In genomic region chr19:36054119-36054732, GRCh38 we compare ENCODE assay signal across 1 cellular context.
A peak's percentile ranks its signal among the peaks of the same experiment; 100 is the strongest.
TF ChIP-seq lines count a peak whose summit lies in the region.

A gene with protein sequence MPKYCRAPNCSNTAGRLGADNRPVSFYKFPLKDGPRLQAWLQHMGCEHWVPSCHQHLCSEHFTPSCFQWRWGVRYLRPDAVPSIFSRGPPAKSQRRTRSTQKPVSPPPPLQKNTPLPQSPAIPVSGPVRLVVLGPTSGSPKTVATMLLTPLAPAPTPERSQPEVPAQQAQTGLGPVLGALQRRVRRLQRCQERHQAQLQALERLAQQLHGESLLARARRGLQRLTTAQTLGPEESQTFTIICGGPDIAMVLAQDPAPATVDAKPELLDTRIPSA (minus strand): TSS chr19:36054285. CDS start chr19:36054217, 68 bp downstream.

TF ChIP-seq in HEK293, 187 proteins besides CTCF, POLR2A, EP300 and RAD21 (continued from another document and continues in another):
- TF ChIP-seq, protein P1, sequence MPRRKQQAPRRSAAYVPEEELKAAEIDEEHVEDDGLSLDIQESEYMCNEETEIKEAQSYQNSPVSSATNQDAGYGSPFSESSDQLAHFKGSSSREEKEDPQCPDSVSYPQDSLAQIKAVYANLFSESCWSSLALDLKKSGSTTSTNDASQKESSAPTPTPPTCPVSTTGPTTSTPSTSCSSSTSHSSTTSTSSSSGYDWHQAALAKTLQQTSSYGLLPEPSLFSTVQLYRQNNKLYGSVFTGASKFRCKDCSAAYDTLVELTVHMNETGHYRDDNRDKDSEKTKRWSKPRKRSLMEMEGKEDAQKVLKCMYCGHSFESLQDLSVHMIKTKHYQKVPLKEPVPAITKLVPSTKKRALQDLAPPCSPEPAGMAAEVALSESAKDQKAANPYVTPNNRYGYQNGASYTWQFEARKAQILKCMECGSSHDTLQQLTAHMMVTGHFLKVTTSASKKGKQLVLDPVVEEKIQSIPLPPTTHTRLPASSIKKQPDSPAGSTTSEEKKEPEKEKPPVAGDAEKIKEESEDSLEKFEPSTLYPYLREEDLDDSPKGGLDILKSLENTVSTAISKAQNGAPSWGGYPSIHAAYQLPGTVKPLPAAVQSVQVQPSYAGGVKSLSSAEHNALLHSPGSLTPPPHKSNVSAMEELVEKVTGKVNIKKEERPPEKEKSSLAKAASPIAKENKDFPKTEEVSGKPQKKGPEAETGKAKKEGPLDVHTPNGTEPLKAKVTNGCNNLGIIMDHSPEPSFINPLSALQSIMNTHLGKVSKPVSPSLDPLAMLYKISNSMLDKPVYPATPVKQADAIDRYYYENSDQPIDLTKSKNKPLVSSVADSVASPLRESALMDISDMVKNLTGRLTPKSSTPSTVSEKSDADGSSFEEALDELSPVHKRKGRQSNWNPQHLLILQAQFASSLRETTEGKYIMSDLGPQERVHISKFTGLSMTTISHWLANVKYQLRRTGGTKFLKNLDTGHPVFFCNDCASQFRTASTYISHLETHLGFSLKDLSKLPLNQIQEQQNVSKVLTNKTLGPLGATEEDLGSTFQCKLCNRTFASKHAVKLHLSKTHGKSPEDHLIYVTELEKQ (tag by site-specific recombination; IDR thresholded peaks at IDR 0.05; ENCODE audit: borderline replicate concordance): peak; percentile 74; the same call in 1 of the 2 replicates
- TF ChIP-seq ZNF843 (tag by site-specific recombination; IDR thresholded peaks at IDR 0.05) (peak; percentile 87), IKZF3 (tag by site-specific recombination; IDR thresholded peaks at IDR 0.05) (no peak), MEIS1 (CRISPR knock-in tag; IDR thresholded peaks at IDR 0.05; ENCODE audit: borderline replicate concordance) (no peak), ZNF610 (tag by site-specific recombination; IDR thresholded peaks at IDR 0.05; ENCODE audit: borderline replicate concordance) (peak; percentile 97), ATF2 (tag by site-specific recombination; IDR thresholded peaks at IDR 0.05; ENCODE audit: low read depth) (peak; percentile 81), ZNF660 (tag by site-specific recombination; IDR thresholded peaks at IDR 0.05) (peak; percentile 54), ZNF791 (tag by site-specific recombination; IDR thresholded peaks at IDR 0.05) (no peak), OVOL3 (tag by site-specific recombination; IDR thresholded peaks at IDR 0.05) (peak; percentile 79), ZNF785 (tag by site-specific recombination; IDR thresholded peaks at IDR 0.05) (peak; percentile 79; the same call in 1 of the 2 replicates), ZNF677 (tag by site-specific recombination; IDR thresholded peaks at IDR 0.05) (no peak), HOXC10 (CRISPR knock-in tag; IDR thresholded peaks at IDR 0.05) (0 out of 2 replicates have a peak, but pooled peaks have one; percentile 22), ZSCAN18 (tag by site-specific recombination; IDR thresholded peaks at IDR 0.05) (no peak; the same call in 1 of the 2 replicates), GLIS2 (tag by site-specific recombination; IDR thresholded peaks at IDR 0.05) (peak; percentile 73), ZNF140 (tag by site-specific recombination; IDR thresholded peaks at IDR 0.05) (no peak), SP7 (tag by site-specific recombination; IDR thresholded peaks at IDR 0.05) (peak; percentile 95), HIC1 (tag by site-specific recombination; IDR thresholded peaks at IDR 0.05) (peak; percentile 100), BCL6B (tag by site-specific recombination; IDR thresholded peaks at IDR 0.05) (no peak), KLF9 (tag by site-specific recombination; IDR thresholded peaks at IDR 0.05; ENCODE audit: low read depth) (peak; percentile 98), ZBTB44 (tag by site-specific recombination; IDR thresholded peaks at IDR 0.05) (no peak; the same call in 1 of the 2 replicates), ZFP69B (tag by site-specific recombination; IDR thresholded peaks at IDR 0.05) (peak; percentile 86), ZNF184 (tag by site-specific recombination; IDR thresholded peaks at IDR 0.05) (no peak; the same call in 1 of the 2 replicates), ZNF776 (tag by site-specific recombination; IDR thresholded peaks at IDR 0.05; ENCODE audit: borderline replicate concordance) (no peak), OSR2 (tag by site-specific recombination; IDR thresholded peaks at IDR 0.05) (no peak), KLF16 (tag by site-specific recombination; IDR thresholded peaks at IDR 0.05) (peak; percentile 99), ZNF561 (tag by site-specific recombination; IDR thresholded peaks at IDR 0.05; ENCODE audit: borderline replicate concordance) (peak; percentile 95), ZNF266 (tag by site-specific recombination; IDR thresholded peaks at IDR 0.05; ENCODE audit: low read depth) (no peak), ZXDB (tag by site-specific recombination; IDR thresholded peaks at IDR 0.05) (peak; percentile 98)
- TF ChIP-seq, protein P2, sequence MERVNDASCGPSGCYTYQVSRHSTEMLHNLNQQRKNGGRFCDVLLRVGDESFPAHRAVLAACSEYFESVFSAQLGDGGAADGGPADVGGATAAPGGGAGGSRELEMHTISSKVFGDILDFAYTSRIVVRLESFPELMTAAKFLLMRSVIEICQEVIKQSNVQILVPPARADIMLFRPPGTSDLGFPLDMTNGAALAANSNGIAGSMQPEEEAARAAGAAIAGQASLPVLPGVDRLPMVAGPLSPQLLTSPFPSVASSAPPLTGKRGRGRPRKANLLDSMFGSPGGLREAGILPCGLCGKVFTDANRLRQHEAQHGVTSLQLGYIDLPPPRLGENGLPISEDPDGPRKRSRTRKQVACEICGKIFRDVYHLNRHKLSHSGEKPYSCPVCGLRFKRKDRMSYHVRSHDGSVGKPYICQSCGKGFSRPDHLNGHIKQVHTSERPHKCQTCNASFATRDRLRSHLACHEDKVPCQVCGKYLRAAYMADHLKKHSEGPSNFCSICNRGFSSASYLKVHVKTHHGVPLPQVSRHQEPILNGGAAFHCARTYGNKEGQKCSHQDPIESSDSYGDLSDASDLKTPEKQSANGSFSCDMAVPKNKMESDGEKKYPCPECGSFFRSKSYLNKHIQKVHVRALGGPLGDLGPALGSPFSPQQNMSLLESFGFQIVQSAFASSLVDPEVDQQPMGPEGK (tag by site-specific recombination; IDR thresholded peaks at IDR 0.05): peak; percentile 99
- TF ChIP-seq, protein P3, sequence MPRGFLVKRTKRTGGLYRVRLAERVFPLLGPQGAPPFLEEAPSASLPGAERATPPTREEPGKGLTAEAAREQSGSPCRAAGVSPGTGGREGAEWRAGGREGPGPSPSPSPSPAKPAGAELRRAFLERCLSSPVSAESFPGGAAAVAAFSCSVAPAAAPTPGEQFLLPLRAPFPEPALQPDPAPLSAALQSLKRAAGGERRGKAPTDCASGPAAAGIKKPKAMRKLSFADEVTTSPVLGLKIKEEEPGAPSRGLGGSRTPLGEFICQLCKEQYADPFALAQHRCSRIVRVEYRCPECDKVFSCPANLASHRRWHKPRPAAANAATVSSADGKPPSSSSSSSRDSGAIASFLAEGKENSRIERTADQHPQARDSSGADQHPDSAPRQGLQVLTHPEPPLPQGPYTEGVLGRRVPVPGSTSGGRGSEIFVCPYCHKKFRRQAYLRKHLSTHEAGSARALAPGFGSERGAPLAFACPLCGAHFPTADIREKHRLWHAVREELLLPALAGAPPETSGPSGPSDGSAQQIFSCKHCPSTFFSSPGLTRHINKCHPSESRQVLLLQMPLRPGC (tag by site-specific recombination; IDR thresholded peaks at IDR 0.05): peak; percentile 92
- TF ChIP-seq, protein P4, sequence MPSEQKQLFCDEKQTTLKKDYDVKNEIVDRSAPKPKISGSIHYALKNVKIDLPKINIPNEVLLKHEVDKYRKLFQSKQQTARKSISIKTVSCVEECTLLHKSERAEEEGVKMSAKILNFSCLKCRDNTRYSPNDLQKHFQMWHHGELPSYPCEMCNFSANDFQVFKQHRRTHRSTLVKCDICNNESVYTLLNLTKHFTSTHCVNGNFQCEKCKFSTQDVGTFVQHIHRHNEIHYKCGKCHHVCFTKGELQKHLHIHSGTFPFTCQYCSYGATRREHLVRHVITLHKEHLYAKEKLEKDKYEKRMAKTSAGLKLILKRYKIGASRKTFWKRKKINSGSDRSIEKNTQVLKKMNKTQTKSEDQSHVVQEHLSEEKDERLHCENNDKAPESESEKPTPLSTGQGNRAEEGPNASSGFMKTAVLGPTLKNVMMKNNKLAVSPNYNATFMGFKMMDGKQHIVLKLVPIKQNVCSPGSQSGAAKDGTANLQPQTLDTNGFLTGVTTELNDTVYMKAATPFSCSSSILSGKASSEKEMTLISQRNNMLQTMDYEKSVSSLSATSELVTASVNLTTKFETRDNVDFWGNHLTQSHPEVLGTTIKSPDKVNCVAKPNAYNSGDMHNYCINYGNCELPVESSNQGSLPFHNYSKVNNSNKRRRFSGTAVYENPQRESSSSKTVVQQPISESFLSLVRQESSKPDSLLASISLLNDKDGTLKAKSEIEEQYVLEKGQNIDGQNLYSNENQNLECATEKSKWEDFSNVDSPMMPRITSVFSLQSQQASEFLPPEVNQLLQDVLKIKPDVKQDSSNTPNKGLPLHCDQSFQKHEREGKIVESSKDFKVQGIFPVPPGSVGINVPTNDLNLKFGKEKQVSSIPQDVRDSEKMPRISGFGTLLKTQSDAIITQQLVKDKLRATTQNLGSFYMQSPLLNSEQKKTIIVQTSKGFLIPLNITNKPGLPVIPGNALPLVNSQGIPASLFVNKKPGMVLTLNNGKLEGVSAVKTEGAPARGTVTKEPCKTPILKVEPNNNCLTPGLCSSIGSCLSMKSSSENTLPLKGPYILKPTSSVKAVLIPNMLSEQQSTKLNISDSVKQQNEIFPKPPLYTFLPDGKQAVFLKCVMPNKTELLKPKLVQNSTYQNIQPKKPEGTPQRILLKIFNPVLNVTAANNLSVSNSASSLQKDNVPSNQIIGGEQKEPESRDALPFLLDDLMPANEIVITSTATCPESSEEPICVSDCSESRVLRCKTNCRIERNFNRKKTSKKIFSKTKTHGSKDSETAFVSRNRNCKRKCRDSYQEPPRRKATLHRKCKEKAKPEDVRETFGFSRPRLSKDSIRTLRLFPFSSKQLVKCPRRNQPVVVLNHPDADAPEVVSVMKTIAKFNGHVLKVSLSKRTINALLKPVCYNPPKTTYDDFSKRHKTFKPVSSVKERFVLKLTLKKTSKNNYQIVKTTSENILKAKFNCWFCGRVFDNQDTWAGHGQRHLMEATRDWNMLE (tag by site-specific recombination; conservative IDR thresholded peaks at IDR 0.05; ENCODE audit: low read depth): 0 out of 2 replicates have a peak, but pooled peaks have one; percentile 8
- TF ChIP-seq, protein P5, sequence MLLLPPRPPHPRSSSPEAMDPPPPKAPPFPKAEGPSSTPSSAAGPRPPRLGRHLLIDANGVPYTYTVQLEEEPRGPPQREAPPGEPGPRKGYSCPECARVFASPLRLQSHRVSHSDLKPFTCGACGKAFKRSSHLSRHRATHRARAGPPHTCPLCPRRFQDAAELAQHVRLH (tag by site-specific recombination; IDR thresholded peaks at IDR 0.05): peak; percentile 82; the same call in 1 of the 2 replicates
